Comparison of ENCODE assay signal across 8 cellular contexts in the genomic region with DNA sequence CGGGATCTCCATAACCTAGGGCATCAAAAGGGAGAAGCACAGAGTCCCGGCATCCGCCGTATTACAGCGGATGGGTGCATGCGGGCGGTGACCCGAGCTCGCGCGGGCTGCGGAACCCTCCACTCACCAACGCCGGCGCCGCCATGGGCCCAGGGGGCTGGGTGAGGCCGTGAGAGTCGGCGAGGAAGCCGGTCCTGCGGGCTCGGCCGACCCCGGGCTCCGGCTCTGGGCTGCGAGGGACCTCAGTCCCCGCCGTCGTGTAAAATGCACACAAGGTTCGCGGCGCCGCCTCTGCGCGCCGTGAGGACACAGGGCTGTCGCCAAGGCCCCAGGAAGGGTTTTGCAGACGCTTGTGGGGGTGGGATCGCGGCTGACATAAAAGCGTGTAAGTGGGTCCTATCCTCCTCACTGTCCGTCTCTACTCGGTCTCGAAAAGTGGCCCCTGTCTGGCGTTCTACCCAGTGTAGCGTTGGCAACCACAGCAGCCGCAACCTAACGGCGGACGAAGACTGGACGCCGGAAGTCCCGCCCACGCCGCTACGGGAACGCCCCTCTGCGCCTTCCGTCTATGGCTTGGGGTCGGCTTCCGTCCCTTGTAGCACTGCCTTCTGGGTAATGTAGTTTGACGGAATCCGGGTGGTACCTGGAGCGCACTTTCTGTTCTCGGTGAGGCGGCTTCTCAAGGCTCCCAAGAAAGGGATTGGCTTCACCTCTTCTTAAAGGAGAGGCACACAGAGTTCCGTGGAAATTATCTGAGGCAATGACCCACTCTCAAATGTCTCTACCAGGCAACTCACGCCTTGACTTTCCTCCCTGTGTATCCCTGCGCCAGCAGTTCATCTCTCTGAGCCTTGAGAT. TPM values are rescaled to one million over a fixed set of nuclear protein-coding genes. Genes with fewer than 3 reads are reported as not detected.
DNase-seq lines count a peak whose midpoint lies in the region; ATAC-seq and TF ChIP-seq lines count a peak whose summit lies in the region.

TSS of gene ZNF599 (minus strand) at position 519 of the 858 bp plus-strand sequence. CDS start at position 145, 374 bp downstream.

- peak; percentile 90 for DNase-seq in ELR (ENCODE audit: low read depth)
- DNase-seq in GOT3 (lab: John Stamatoyannopoulos, UW): peak; percentile 49
- DNase-seq in LHCN-M2 (ENCODE audit: low read depth): peak; percentile 80
- peak; percentile 30 for DNase-seq in SK-N-MC (ENCODE audit: low read depth, low spot score)
- peak; percentile 87 to 88 for DNase-seq in activated naive CD4-positive, alpha-beta T cell treated with anti-CD3 and anti-CD28 coated beads, Interleukin-2, amount 50 U/mL, for 72 hours (ENCODE audit: low spot score in 2 of 2)
- peak; percentile 92 for DNase-seq in Right ventricle myocardium inferior (ENCODE audit: missing footprints)
- peak; percentile 94 for DNase-seq in osteocyte (ENCODE audit: extremely low spot score, unreplicated experiment)

- peaks cover 3% of the 10 kb centered on the region for H3K27me3 ChIP-seq in thymus (ENCODE audit: control insufficient read depth, insufficient read depth)

- H3K27ac Mint-ChIP-seq in activated naive CD4-positive, alpha-beta T cell treated with anti-CD3 and anti-CD28 coated beads, Interleukin-2, amount 50 U/mL, for 72 hours: peak within 1 kb of the TSS; percentile 7 to 82
- peak within 1 kb of the TSS; percentile 91 for H3K27ac Mint-ChIP-seq in osteocyte (ENCODE audit: unreplicated experiment)

- peak within 1 kb of the TSS; percentile 88 for H3K4me3 Mint-ChIP-seq in osteocyte (ENCODE audit: unreplicated experiment)

- H3K9ac ChIP-seq in SK-N-MC (ENCODE audit: insufficient read length): peak within 1 kb of the TSS; percentile 83

- peak; percentile 96 to 98 for ATAC-seq in activated naive CD4-positive, alpha-beta T cell treated with anti-CD3 and anti-CD28 coated beads, Interleukin-2, amount 50 U/mL, for 72 hours
- peak; percentile 99 for ATAC-seq in Right ventricle myocardium inferior

- peaks cover 19% of the 10 kb centered on the region for H3K4me1 Mint-ChIP-seq in osteocyte (ENCODE audit: unreplicated experiment)

- peaks cover 10% of the 10 kb centered on the region for H3K4me1 ChIP-seq in thymus (ENCODE audit: control insufficient read depth, insufficient read depth, low read length)

- intact Hi-C loops in Right ventricle myocardium inferior (cut with DNase I): loop anchor here (1.0 to 2.0 kb wide), 2 partner anchors 40 to 64 kb away; no protein-coding TSS in a partner anchor

- TF ChIP-seq CTCF in osteocyte (IDR thresholded peaks at IDR 0.05): no peak

- H3K4me3 ChIP-seq in SK-N-MC (peak within 1 kb of the TSS; percentile 92), thymus (ENCODE audit: low read length) (peak within 1 kb of the TSS; percentile 59)

- H3K36me3 ChIP-seq in SK-N-MC (ENCODE audit: insufficient read depth, low read length) (peaks cover 4% of the 10 kb centered on the region; the same call in 1 of the 2 replicates), thymus (ENCODE audit: control insufficient read depth, insufficient read depth) (peaks cover 7% of the 10 kb centered on the region)

- peaks cover 14 to 22% of the 10 kb centered on the region in 2 donors for H3K36me3 Mint-ChIP-seq in activated naive CD4-positive, alpha-beta T cell treated with anti-CD3 and anti-CD28 coated beads, Interleukin-2, amount 50 U/mL, for 72 hours
- peaks cover 36% of the 10 kb centered on the region for H3K36me3 Mint-ChIP-seq in osteocyte (ENCODE audit: unreplicated experiment)

- WGBS in thymus: 4% methylated on average over 69 of the region's 69 CpGs

- peaks cover 17% of the 10 kb centered on the region for H3K27me3 Mint-ChIP-seq in osteocyte (ENCODE audit: unreplicated experiment)

- peaks cover 7 to 8% of the 10 kb centered on the region in 2 donors for H3K9me3 Mint-ChIP-seq in activated naive CD4-positive, alpha-beta T cell treated with anti-CD3 and anti-CD28 coated beads, Interleukin-2, amount 50 U/mL, for 72 hours
- peaks cover 29% of the 10 kb centered on the region for H3K9me3 Mint-ChIP-seq in osteocyte (ENCODE audit: unreplicated experiment)

- no peak within 1 kb of the TSS for H3K27ac ChIP-seq in SK-N-MC
- H3K27ac ChIP-seq in thymus (ENCODE audit: low read depth): peak within 1 kb of the TSS; percentile 47

- H3K9me3 ChIP-seq in SK-N-MC (ENCODE audit: low read depth, low read length) (no peaks in the 10 kb centered on the region), thymus (ENCODE audit: control insufficient read depth) (no peaks in the 10 kb centered on the region)

RNA-seq across cellular contexts. Expression of gene ZNF599, which starts in this region (rescaled TPM):
- total RNA-seq in LHCN-M2 (2014; rRNA removed) (11.9 and 12.2 TPM in 2 replicates), Right ventricle myocardium inferior (3.7 TPM), osteocyte (8.7 and 9.2 TPM in 2 replicates)
- polyA plus RNA-seq in LHCN-M2 (2012): 7.4 TPM
- 1 to 10 TPM; 1.5 to 4.0 TPM for total RNA-seq in activated naive CD4-positive, alpha-beta T cell treated with anti-CD3 and anti-CD28 coated beads, Interleukin-2, amount 50 U/mL, for 72 hours
- 9.5 TPM for polyA plus RNA-seq in thymus

Comparison
In these comparisons a context has a peak if more than half of its experiments do, and no peak if none do; other contexts are left out.
1. DNase-seq: peak in every context shown above with its lines; median percentile 94 in osteocyte; 92 in Right ventricle myocardium inferior; 90 in ELR; 88 in activated naive CD4-positive, alpha-beta T cell treated with anti-CD3 and anti-CD28 coated beads, Interleukin-2, amount 50 U/mL, for 72 hours; 80 in LHCN-M2; 49 in GOT3; 30 in SK-N-MC.